In the genomic region with DNA sequence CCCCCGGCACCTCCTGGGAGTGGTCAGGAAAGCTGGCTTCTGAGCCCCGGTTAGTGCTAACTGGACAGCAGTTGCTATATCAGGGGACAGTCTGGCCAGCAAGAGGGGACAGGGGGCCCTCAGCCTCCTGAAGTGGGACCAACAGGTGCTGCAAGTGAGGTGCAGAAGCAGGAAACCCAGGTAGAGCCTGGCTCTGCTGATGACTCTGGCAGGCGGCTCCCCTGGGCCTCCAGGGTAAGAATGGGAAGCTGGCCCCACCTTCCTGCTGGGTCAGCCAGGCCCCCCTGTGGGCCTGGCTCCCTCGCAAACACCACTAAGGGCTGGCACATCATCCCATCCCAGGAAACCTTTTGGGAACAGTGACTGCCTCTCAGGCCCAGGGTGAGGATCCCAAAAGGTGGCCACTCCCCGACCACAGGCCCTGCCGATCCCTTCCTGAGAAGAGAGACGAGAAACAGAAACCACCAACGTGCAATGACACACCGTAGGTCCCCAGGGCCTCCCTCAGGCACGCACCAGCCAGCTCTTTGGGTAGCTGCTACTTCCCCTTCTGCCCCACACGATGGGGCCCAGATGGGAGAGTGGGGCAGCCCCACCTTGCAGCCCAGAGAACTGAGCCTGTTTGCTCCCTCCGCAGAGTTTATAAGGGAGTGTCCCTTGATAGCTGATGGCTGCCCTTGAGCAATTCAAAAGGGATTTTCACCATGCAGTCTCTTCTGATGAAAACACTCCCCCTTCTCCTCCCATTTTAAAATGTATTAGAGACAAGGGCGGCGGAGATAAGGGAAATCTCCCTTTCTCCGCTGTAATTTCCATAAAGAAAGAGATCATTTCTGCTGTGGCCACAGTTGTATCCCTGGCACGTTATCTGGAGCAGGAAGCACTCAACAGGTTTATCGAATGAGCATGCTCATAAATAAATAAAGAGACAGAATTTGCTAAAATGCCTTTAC, we compare ENCODE assay signal across 8 cellular contexts.
DNase-seq lines count a peak whose midpoint lies in the region; ATAC-seq and TF ChIP-seq lines count a peak whose summit lies in the region.

No MANE protein-coding gene starts in this region.

- peak overlapping the region; percentile 24 for H3K4me3 ChIP-seq in ACC112 (ENCODE audit: low read depth, low read length)
- peak overlapping the region in 1 of 2 donors; percentile 18 for H3K4me3 ChIP-seq in right atrium auricular region

- H3K4me1 ChIP-seq in ACC112 (ENCODE audit: control insufficient read depth, insufficient read depth, low read length, unreplicated experiment) (peaks cover 31% of the 10 kb centered on the region), right atrium auricular region (peaks cover 0 to 39% of the 10 kb centered on the region in 2 donors)

- peak; percentile 53 for TF ChIP-seq POLR2A in GM19193 (IDR thresholded peaks at IDR 0.05; ENCODE audit: extremely low read depth, insufficient read depth, insufficient read length)

- no peaks in the 10 kb centered on the region for H3K9me3 ChIP-seq in right atrium auricular region

- DNase-seq in activated naive CD4-positive, alpha-beta T cell treated with Interleukin-2 at 50 U/mL for 16 hours = peak; percentile 88
- DNase-seq in right atrium auricular region (ENCODE audit: low spot score) = no peak
- DNase-seq in stimulated activated CD4-positive, alpha-beta T cell treated with anti-CD3 and anti-CD28 coated beads, TNF-alpha, amount 100 ng/mL, for 1 hour (ENCODE audit: low read depth in 3 of 3, low spot score in 1 of 3) = peak; percentile 41 to 64 (median 50)
- no peak for DNase-seq in hippocampal formation (lab: John Stamatoyannopoulos, UW)

- no peak for TF ChIP-seq CTCF in right atrium auricular region (IDR thresholded peaks at IDR 0.05)

- H3K27me3 ChIP-seq in ACC112 (ENCODE audit: insufficient read depth, low read length) (no peaks in the 10 kb centered on the region), right atrium auricular region (no peaks in the 10 kb centered on the region)

- no peaks in the 10 kb centered on the region for H3K79me2 ChIP-seq in ACC112 (ENCODE audit: control insufficient read depth, insufficient read depth, low read length, unreplicated experiment)

- H3K36me3 ChIP-seq in ACC112 (ENCODE audit: insufficient read depth, low read length) (peaks cover 8% of the 10 kb centered on the region; the same call in 1 of the 2 replicates), right atrium auricular region (no peaks in the 10 kb centered on the region)

- H2AFZ ChIP-seq in ACC112 (ENCODE audit: low read length, unreplicated experiment) = no peak overlapping the region

- peak; percentile 81 for ATAC-seq in HG03175 (IDR thresholded peaks at IDR 0.05; ENCODE audit: unreplicated experiment)
- ATAC-seq in SK-N-SH treated with all-trans-retinoic acid at 6 μM for 48 hours = peak; percentile 50

- H3K27ac ChIP-seq in ACC112 (ENCODE audit: low read depth, low read length) = peak overlapping the region; percentile 73
- H3K27ac ChIP-seq in right atrium auricular region = peak overlapping the region; percentile 20 to 34

TF ChIP-seq in SK-N-SH treated with all-trans-retinoic acid at 6 μM for 48 hours, 23 proteins besides CTCF, POLR2A, EP300 and RAD21:
- TF ChIP-seq PPARA (CRISPR knock-in tag; IDR thresholded peaks at IDR 0.05; ENCODE audit: borderline replicate concordance) = no peak

Comparison
In these comparisons a context has a peak if more than half of its experiments do, and no peak if none do; other contexts are left out.
1. DNase-seq: peak in activated naive CD4-positive, alpha-beta T cell treated with Interleukin-2 at 50 U/mL for 16 hours (single experiment) and stimulated activated CD4-positive, alpha-beta T cell treated with anti-CD3 and anti-CD28 coated beads, TNF-alpha, amount 100 ng/mL, for 1 hour (3 of 3); none in right atrium auricular region (single experiment) and hippocampal formation (0 of 2).